ENCODE assay signal across 31 cellular contexts in the genomic region with DNA sequence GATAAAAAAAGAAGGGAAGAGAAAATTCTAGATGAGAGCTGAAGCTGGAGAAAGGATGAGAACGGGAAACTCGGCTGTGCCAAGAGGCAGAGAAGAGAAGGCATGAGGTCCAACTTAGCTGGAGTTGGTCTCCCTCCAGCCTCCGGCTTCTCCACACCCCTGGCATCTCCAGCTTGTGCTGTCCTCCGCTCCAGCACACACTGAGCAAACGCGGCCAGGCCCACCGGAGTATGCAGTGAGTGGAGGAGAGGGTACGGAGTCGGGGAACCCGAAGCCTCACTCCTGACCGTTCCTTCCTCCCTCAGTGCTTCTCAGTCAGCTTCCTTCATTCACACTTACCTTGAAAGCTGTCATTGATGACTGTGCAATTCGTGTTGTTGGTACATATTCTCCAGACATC. TPM values are rescaled to one million over a fixed set of nuclear protein-coding genes. Genes with fewer than 3 reads are reported as not detected.
"Had no signal": no experiment of that assay in that cellular context is flagged by ENCODE, and none has a peak within 500 bp of the region (broad histone marks: within the 10 kb centered on the region; RNA-seq: fewer than 3 reads in every experiment).

No MANE protein-coding gene starts in this region.

- H3K4me2 ChIP-seq: hepatocyte had no signal

- H3K9me3 ChIP-seq: colonic mucosa, esophagus squamous epithelium, gastrocnemius medialis, lower lobe of right lung had no signal

- H3K27me3 ChIP-seq: colonic mucosa, esophagus squamous epithelium, gastrocnemius medialis, heart right ventricle, hepatocyte had no signal

- H3K4me1 Mint-ChIP-seq: endodermal cell; immature natural killer cell; memory B cell; naive thymus-derived CD4-positive, alpha-beta T cell had no signal

- H3K79me2 ChIP-seq: hepatocyte had no signal

- H3K4me3 Mint-ChIP-seq: dendritic cell treated with granulocyte-macrophage colony-stimulating factor and Interleukin-4, amounts not matched to agents 40 ng/mL and 50 ng/mL, for 4 days; effector memory CD8-positive, alpha-beta T cell; endodermal cell; immature natural killer cell; memory B cell; naive thymus-derived CD4-positive, alpha-beta T cell had no signal

- ATAC-seq: effector memory CD8-positive, alpha-beta T cell; esophagus mucosa; gastrocnemius medialis; heart right ventricle; left colon; left lobe of liver; naive thymus-derived CD4-positive, alpha-beta T cell had no signal

- DNase-seq: colonic mucosa; cortex of kidney; effector CD8-positive, alpha-beta T cell; effector memory CD8-positive, alpha-beta T cell; endodermal cell; erythroblast; esophagus squamous epithelium; foreskin fibroblast; foreskin melanocyte; gastrocnemius medialis; glutamatergic neuron; head of caudate nucleus; heart right ventricle; hypothalamus; immature natural killer cell; islet precursor cell; kidney; kidney glomerular epithelial cell; left colon; left ventricle myocardium inferior; lower lobe of right lung; mesendoderm; midbrain; naive thymus-derived CD4-positive, alpha-beta T cell had no signal

- H3K27ac ChIP-seq: colonic mucosa, epithelial cell of prostate, esophagus squamous epithelium, gastrocnemius medialis, heart right ventricle, hepatocyte, left ventricle myocardium inferior, lower lobe of right lung had no signal

- H3K27ac Mint-ChIP-seq: dendritic cell treated with granulocyte-macrophage colony-stimulating factor and Interleukin-4, amounts not matched to agents 40 ng/mL and 50 ng/mL, for 4 days; effector memory CD8-positive, alpha-beta T cell; endodermal cell; immature natural killer cell; memory B cell; naive thymus-derived CD4-positive, alpha-beta T cell had no signal

- FAIRE-seq: endometrium, kidney had no signal

- H2AFZ ChIP-seq: hepatocyte had no signal

- H3K4me1 ChIP-seq: colonic mucosa had no signal

- H3K4me3 ChIP-seq: colonic mucosa, esophagus squamous epithelium, gastrocnemius medialis, heart right ventricle, hepatocyte, left ventricle myocardium inferior, lower lobe of right lung had no signal

RNA-seq across cellular contexts. Expression of gene EMP2, which starts 37.2 kb away (rescaled TPM):
- total RNA-seq: naive thymus-derived CD4-positive, alpha-beta T cell had no signal
- polyA plus RNA-seq: immature natural killer cell; naive thymus-derived CD4-positive, alpha-beta T cell had no signal
